In genomic region chr15:34101366-34102174, GRCh38 we compare ENCODE assay signal across 8 cellular contexts. TPM values are rescaled to one million over a fixed set of nuclear protein-coding genes. Genes with fewer than 3 reads are reported as not detected.
DNase-seq lines count a peak whose midpoint lies in the region; ATAC-seq and TF ChIP-seq lines count a peak whose summit lies in the region.

Gene EMC7 (minus strand): TSS chr15:34101862. CDS start chr15:34101839, 23 bp downstream.
Gene PGBD4 (plus strand): TSS chr15:34102083. CDS start chr15:34102532, 449 bp downstream.

- H3K36me3 Mint-ChIP-seq in endothelial cell (ENCODE audit: low read depth, unreplicated experiment): peaks cover 6% of the 10 kb centered on the region

- H2AFZ ChIP-seq in OCI-LY1 (ENCODE audit: low read length): peak within 1 kb of the TSS; percentile 67; the same call in 1 of the 2 replicates

- H3K4me3 ChIP-seq in OCI-LY1 (ENCODE audit: low read depth, low read length, poor library complexity, severe bottlenecking) (peak within 1 kb of the TSS; percentile 97), mesodermal cell (ENCODE audit: extremely low read depth, insufficient read depth, low read length, poor library complexity, severe bottlenecking) (peak within 1 kb of the TSS; percentile 90)

- peak; percentile 98 for DNase-seq in DMS 273 (lab: John Stamatoyannopoulos, UW; ENCODE audit: unreplicated experiment)
- peak; percentile 56 for DNase-seq in HuH-7 (ENCODE audit: low spot score)
- DNase-seq in activated T-cell treated with anti-CD3 and anti-CD28 coated beads for 1 hour (ENCODE audit: low read depth): peak; percentile 96
- DNase-seq in endothelial cell (ENCODE audit: low spot score): peak; percentile 99
- DNase-seq in stimulated activated CD8-positive, alpha-beta memory T cell treated with anti-CD3 and anti-CD28 coated beads, Interleukin-15, amount 100 ng/mL, for 24 hours (ENCODE audit: low read depth): peak; percentile 100

- peak within 1 kb of the TSS; percentile 97 for H3K27ac Mint-ChIP-seq in endothelial cell (ENCODE audit: unreplicated experiment)

- no peaks in the 10 kb centered on the region for H3K27me3 ChIP-seq in OCI-LY1 (ENCODE audit: insufficient read depth, low read length)

- no peaks in the 10 kb centered on the region for H3F3A ChIP-seq in OCI-LY1 (ENCODE audit: insufficient read depth, low read length)

- H3K9me2 ChIP-seq in OCI-LY1 (ENCODE audit: low read depth, low read length): no peaks in the 10 kb centered on the region

- H3K4me1 ChIP-seq in OCI-LY1 (ENCODE audit: insufficient read depth, low read length, severe bottlenecking): peaks cover 24% of the 10 kb centered on the region
- peaks cover 6% of the 10 kb centered on the region for H3K4me1 ChIP-seq in mesodermal cell (ENCODE audit: control insufficient read depth, insufficient read depth, low read length, poor library complexity, severe bottlenecking)

- peaks cover 4% of the 10 kb centered on the region for H3K27me3 Mint-ChIP-seq in endothelial cell (ENCODE audit: unreplicated experiment)

- H3K9ac ChIP-seq in OCI-LY1 (ENCODE audit: low read length): peak within 1 kb of the TSS; percentile 96

- no peaks in the 10 kb centered on the region for H3K9me3 Mint-ChIP-seq in endothelial cell (ENCODE audit: unreplicated experiment)

- H3K4me1 Mint-ChIP-seq in endothelial cell (ENCODE audit: unreplicated experiment): peaks cover 21% of the 10 kb centered on the region

- ATAC-seq in GM21526 (IDR thresholded peaks at IDR 0.05; ENCODE audit: low FRiP score, unreplicated experiment): peak; percentile 95

- H3K4me2 ChIP-seq in OCI-LY1 (ENCODE audit: low read length): peak within 1 kb of the TSS; percentile 99

- no peaks in the 10 kb centered on the region for H4K20me1 ChIP-seq in OCI-LY1 (ENCODE audit: insufficient read depth, low read length)

- H3K4me3 Mint-ChIP-seq in endothelial cell (ENCODE audit: unreplicated experiment): peak within 1 kb of the TSS; percentile 99

- H3K36me3 ChIP-seq in OCI-LY1 (ENCODE audit: insufficient read depth, low read length) (peaks cover 15% of the 10 kb centered on the region), mesodermal cell (ENCODE audit: control insufficient read depth, insufficient read depth, low read length) (peaks cover 11% of the 10 kb centered on the region)

- H3K79me2 ChIP-seq in OCI-LY1 (ENCODE audit: insufficient read depth, low read length): peaks cover 36% of the 10 kb centered on the region

- peak within 1 kb of the TSS; percentile 33 for H3K27ac ChIP-seq in OCI-LY1 (ENCODE audit: low read depth, low read length, poor library complexity, severe bottlenecking)
- peak within 1 kb of the TSS; percentile 85 for H3K27ac ChIP-seq in mesodermal cell (ENCODE audit: low read depth, low read length, severe bottlenecking)

- H3K9me3 ChIP-seq in OCI-LY1 (ENCODE audit: low read length) (peaks cover 15% of the 10 kb centered on the region), mesodermal cell (ENCODE audit: control insufficient read depth, low read length) (peaks cover 5% of the 10 kb centered on the region)

- TF ChIP-seq CTCF in OCI-LY1 (IDR thresholded peaks at IDR 0.05; ENCODE audit: low read length) (no peak), endothelial cell (IDR thresholded peaks at IDR 0.05; ENCODE audit: unreplicated experiment) (no peak)

- 0% methylated on average over 25 to 45 of the region's 48 CpGs for WGBS in mesodermal cell (ENCODE audit: insufficient coverage in 2 of 2), 2 experiments

RNA-seq across cellular contexts. Expression of gene EMC7, which starts in this region (rescaled TPM):
- total RNA-seq in endothelial cell (ENCODE audit: unreplicated experiment): 41.8 TPM
- 78.1 TPM for polyA plus RNA-seq in mesodermal cell (2013, experiment 1 of 2)
- 79.5 TPM for polyA plus RNA-seq in mesodermal cell (2013, experiment 2 of 2)

RNA-seq across cellular contexts. Expression of gene PGBD4, which starts in this region (rescaled TPM):
- 1.2 TPM for total RNA-seq in endothelial cell (ENCODE audit: unreplicated experiment)
- polyA plus RNA-seq in mesodermal cell (2013, experiment 1 of 2): 0.63 TPM
- polyA plus RNA-seq in mesodermal cell (2013, experiment 2 of 2): 0.56 TPM

Comparison
In these comparisons a context has a peak if more than half of its experiments do, and no peak if none do; other contexts are left out.
1. Peak in every context shown above with its lines: DNase-seq, ATAC-seq, H3K4me3 ChIP-seq and H3K27ac ChIP-seq.